In genomic region chr4:140052050-140052449, GRCh38 we compare ENCODE assay signal across 8 cellular contexts.
A peak's percentile ranks its signal among the peaks of the same experiment; 100 is the strongest.
DNase-seq lines count a peak whose midpoint lies in the region; ATAC-seq and TF ChIP-seq lines count a peak whose summit lies in the region.

No MANE protein-coding gene starts in this region.

- H3K4me3 ChIP-seq in A673 (ENCODE audit: low read depth, low read length, poor library complexity, severe bottlenecking) (no peak overlapping the region), GM12865 (ENCODE audit: low read depth, low read length) (no peak overlapping the region), coronary artery (no peak overlapping the region), sigmoid colon (no peak overlapping the region)

- no peaks in the 10 kb centered on the region for H3K27me3 ChIP-seq in A673 (replicated peaks; ENCODE audit: insufficient read depth, low read depth, low read length, poor library complexity)
- no peaks in the 10 kb centered on the region for H3K27me3 ChIP-seq in sigmoid colon

- no TSS peak for BruUV-seq in A673 (replicated peaks; lab: Mats Ljungman, UMichigan)

- CTCF ChIA-PET in A673 (lab: Charles Lee) = interaction anchor here (0.6 to 2.1 kb wide), 5 partner anchors 65 to 387 kb away, joined by 3 to 15 read pairs (median 4); no protein-coding TSS in a partner anchor

- peak; percentile 77 for TF ChIP-seq CTCF in A673 (conservative IDR thresholded peaks at IDR 0.05; ENCODE audit: low read depth, low read length)
- TF ChIP-seq CTCF in GM12865 (IDR thresholded peaks at IDR 0.05; ENCODE audit: insufficient read depth, low read depth, low read length, missing control alignments) = peak; percentile 40
- TF ChIP-seq CTCF in coronary artery (IDR thresholded peaks at IDR 0.05) = peak; percentile 22
- peak in 2 of 4 experiments; percentile 41 to 47 for TF ChIP-seq CTCF in sigmoid colon (IDR thresholded peaks at IDR 0.05)

- no peak for TF ChIP-seq POLR2A in sigmoid colon (IDR thresholded peaks at IDR 0.05)

- ATAC-seq in GM21723 (IDR thresholded peaks at IDR 0.05; ENCODE audit: unreplicated experiment) (no peak), GM19328 (IDR thresholded peaks at IDR 0.05; ENCODE audit: unreplicated experiment) (no peak)

- no peak for TF ChIP-seq EP300 in sigmoid colon (IDR thresholded peaks at IDR 0.05)

- peaks cover 11% of the 10 kb centered on the region for H3K4me1 ChIP-seq in A673 (ENCODE audit: insufficient read depth, low read length, poor library complexity, severe bottlenecking)
- peaks cover 0 to 24% (median 23%) of the 10 kb centered on the region in 4 donors for H3K4me1 ChIP-seq in sigmoid colon

- intact Hi-C loops in A673 (cut with micrococcal nuclease; ENCODE audit: unreplicated experiment) (loop anchor here (1.0 kb wide), 2 partner anchors 101 to 201 kb away; no protein-coding TSS in a partner anchor), sigmoid colon (cut with DNase I) (loop anchor here (5.0 kb wide), 1 partner anchor 315 kb away; no protein-coding TSS in a partner anchor)

- 39 to 62% methylated on average over 3 of the region's 3 CpGs for WGBS in sigmoid colon, 2 donors

- no peaks in the 10 kb centered on the region for H3K9me3 ChIP-seq in A673 (ENCODE audit: low read depth, low read length, poor library complexity, severe bottlenecking)
- H3K9me3 ChIP-seq in sigmoid colon = no peaks in the 10 kb centered on the region

- H3K36me3 ChIP-seq in A673 (ENCODE audit: insufficient read depth, low read length, poor library complexity, severe bottlenecking) (no peaks in the 10 kb centered on the region), sigmoid colon (no peaks in the 10 kb centered on the region)

- H3K27ac ChIP-seq in A673 (ENCODE audit: low read depth, low read length, poor library complexity, severe bottlenecking) = no peak overlapping the region
- H3K27ac ChIP-seq in coronary artery = no peak overlapping the region
- no peak overlapping the region for H3K27ac ChIP-seq in sigmoid colon

- POLR2A ChIA-PET in A673 (lab: Charles Lee; ENCODE audit: low non-redundant PET) = no interaction called here

- DNase-seq in A673 (ENCODE audit: low spot score) = peak; percentile 47
- DNase-seq in GM12865 (ENCODE audit: low read depth) = peak; percentile 7
- DNase-seq in RPMI8226 = peak; percentile 18
- DNase-seq in coronary artery (ENCODE audit: low spot score) = no peak
- peak; percentile 45 for DNase-seq in mucosa of gallbladder (ENCODE audit: low spot score)
- no peak for DNase-seq in sigmoid colon

Comparison
In these comparisons a context has a peak if more than half of its experiments do, and no peak if none do; other contexts are left out.
1. DNase-seq: peak in A673 (single experiment), GM12865 (single experiment), RPMI8226 (single experiment) and mucosa of gallbladder (single experiment); none in coronary artery (single experiment) and sigmoid colon (single experiment).